10 cellular contexts compared by ENCODE assay signal in genomic region chr5:140855772-140856674, GRCh38. TPM values are rescaled to one million over a fixed set of nuclear protein-coding genes. Genes with fewer than 3 reads are reported as not detected.
DNase-seq lines count a peak whose midpoint lies in the region; ATAC-seq and TF ChIP-seq lines count a peak whose summit lies in the region.
"Had no signal": no experiment of that assay in that cellular context is flagged by ENCODE, and none has a peak within 500 bp of the region (broad histone marks: within the 10 kb centered on the region; RNA-seq: fewer than 3 reads in every experiment).

TSS of gene PCDHA10 (plus strand) at chr5:140855897. CDS start at chr5:140856049, 152 bp downstream.

- H3K27ac Mint-ChIP-seq in activated naive CD4-positive, alpha-beta T cell treated with anti-CD3 and anti-CD28 coated beads, Interleukin-2, amount 10 ng/mL, durations not matched to agents 7 days and 5 days, result peak within 1 kb of the TSS; percentile 28
- H3K27ac Mint-ChIP-seq in WTC11, result peak within 1 kb of the TSS; percentile 78

- H3K4me3 ChIP-seq in upper lobe of left lung (peak within 1 kb of the TSS in 3 of 4 donors; percentile 33 to 35 (median 34)), suprapubic skin (no peak within 1 kb of the TSS)
- H3K4me3 ChIP-seq: mucosa of descending colon had no signal

- H3K27ac ChIP-seq in upper lobe of left lung (peak within 1 kb of the TSS in 1 of 4 donors; percentile 56), suprapubic skin (no peak within 1 kb of the TSS)

- H3K27me3 ChIP-seq in upper lobe of left lung, result no peaks in the 10 kb centered on the region
- H3K27me3 ChIP-seq in suprapubic skin, result peaks cover 9% of the 10 kb centered on the region

- no peak within 1 kb of the TSS for H3K4me3 Mint-ChIP-seq in activated naive CD4-positive, alpha-beta T cell treated with anti-CD3 and anti-CD28 coated beads, Interleukin-2, amount 10 ng/mL, durations not matched to agents 7 days and 5 days
- H3K4me3 Mint-ChIP-seq in WTC11, result peak within 1 kb of the TSS; percentile 92

- peaks cover 20% of the 10 kb centered on the region for H3K9me3 Mint-ChIP-seq in activated naive CD4-positive, alpha-beta T cell treated with anti-CD3 and anti-CD28 coated beads, Interleukin-2, amount 10 ng/mL, durations not matched to agents 7 days and 5 days
- H3K9me3 Mint-ChIP-seq in WTC11, result peaks cover 12% of the 10 kb centered on the region

- TF ChIP-seq CTCF in WTC11 (IDR thresholded peaks at IDR 0.05) (peak; percentile 36), upper lobe of left lung (IDR thresholded peaks at IDR 0.05) (peak in 3 of 6 experiments; percentile 6 to 29 (median 12)), suprapubic skin (IDR thresholded peaks at IDR 0.05) (no peak)

- TF ChIP-seq EP300 in upper lobe of left lung (IDR thresholded peaks at IDR 0.05), result no peak
- no peak for TF ChIP-seq EP300 in suprapubic skin (IDR thresholded peaks at IDR 0.05)

- POLR2A ChIA-PET in WTC11 (lab: Charles Lee), result interaction anchor here (1.5 to 1.6 kb wide), 2 partner anchors 13 to 184 kb away, joined by 5 to 10 read pairs; partner anchors contain the start of gene PCDHA11

- H3K4me1 ChIP-seq in upper lobe of left lung (no peaks in the 10 kb centered on the region), suprapubic skin (no peaks in the 10 kb centered on the region)

- H3K36me3 ChIP-seq in upper lobe of left lung (no peaks in the 10 kb centered on the region), suprapubic skin (no peaks in the 10 kb centered on the region)

- H3K4me1 Mint-ChIP-seq in activated naive CD4-positive, alpha-beta T cell treated with anti-CD3 and anti-CD28 coated beads, Interleukin-2, amount 10 ng/mL, durations not matched to agents 7 days and 5 days, result no peaks in the 10 kb centered on the region
- H3K4me1 Mint-ChIP-seq in WTC11, result peaks cover 23% of the 10 kb centered on the region

- ATAC-seq in WTC11, result peak; percentile 84
- no peak for ATAC-seq in upper lobe of left lung (ENCODE audit: low FRiP score in 2 of 2)
- ATAC-seq: mucosa of descending colon had no signal

- TF ChIP-seq POLR2A in upper lobe of left lung (IDR thresholded peaks at IDR 0.05), result no peak
- TF ChIP-seq POLR2A in suprapubic skin (IDR thresholded peaks at IDR 0.05), result no peak

- CTCF ChIA-PET in activated naive CD4-positive, alpha-beta T cell treated with anti-CD3 and anti-CD28 coated beads, Interleukin-2, amount 10 ng/mL, durations not matched to agents 7 days and 5 days (lab: Charles Lee), result interaction anchor here (1.0 kb wide), 1 partner anchor 13 kb away, joined by 3 read pairs; no protein-coding TSS in a partner anchor
- CTCF ChIA-PET in WTC11 (lab: Charles Lee), result interaction anchor here (0.7 to 3.1 kb wide), 59 partner anchors 8 to 557 kb away, joined by 3 to 80 read pairs (median 4); partner anchors contain the start of genes ANKHD1, PCDHA1, PCDHA11 and PCDHA12

- DNase-seq in activated naive CD4-positive, alpha-beta T cell treated with anti-CD3 and anti-CD28 coated beads, Interleukin-2, amount 10 ng/mL, durations not matched to agents 7 days and 5 days, result no peak
- no peak for DNase-seq in activated naive CD4-positive, alpha-beta T cell treated with Interleukin-2 at 50 U/mL for 16 hours
- DNase-seq in WTC11 (ENCODE audit: low spot score), result peak; percentile 48
- DNase-seq in inferior parietal cortex (ENCODE audit: extremely low spot score), result peak; percentile 22
- peak in 1 of 2 donors; percentile 59 for DNase-seq in upper lobe of left lung
- no peak for DNase-seq in stimulated activated CD4-positive, alpha-beta T cell treated with anti-CD3 and anti-CD28 coated beads, Interleukin-4, amount 100 ng/mL, for 1 hour
- DNase-seq in suprapubic skin (ENCODE audit: low spot score in 2 of 2), result no peak
- no peak for DNase-seq in NCI-H2029 (lab: John Stamatoyannopoulos, UW)
- DNase-seq: NCI-H446 had no signal

- peaks cover 4% of the 10 kb centered on the region for H3K27me3 Mint-ChIP-seq in activated naive CD4-positive, alpha-beta T cell treated with anti-CD3 and anti-CD28 coated beads, Interleukin-2, amount 10 ng/mL, durations not matched to agents 7 days and 5 days
- no peaks in the 10 kb centered on the region for H3K27me3 Mint-ChIP-seq in WTC11 (ENCODE audit: low read depth)

- WGBS in upper lobe of left lung, 2 donors, result 22 to 23% methylated on average over 30 to 44 of the region's 44 CpGs
- 19% methylated on average over 34 of the region's 44 CpGs for WGBS in suprapubic skin

- no peaks in the 10 kb centered on the region for H3K36me3 Mint-ChIP-seq in activated naive CD4-positive, alpha-beta T cell treated with anti-CD3 and anti-CD28 coated beads, Interleukin-2, amount 10 ng/mL, durations not matched to agents 7 days and 5 days
- peaks cover 23% of the 10 kb centered on the region for H3K36me3 Mint-ChIP-seq in WTC11

- peaks cover 0 to 31% (median 25%) of the 10 kb centered on the region in 4 donors for H3K9me3 ChIP-seq in upper lobe of left lung
- peaks cover 20% of the 10 kb centered on the region for H3K9me3 ChIP-seq in suprapubic skin

TF ChIP-seq in WTC11, 78 proteins besides CTCF, POLR2A, EP300 and RAD21:
- TF ChIP-seq, protein P1, sequence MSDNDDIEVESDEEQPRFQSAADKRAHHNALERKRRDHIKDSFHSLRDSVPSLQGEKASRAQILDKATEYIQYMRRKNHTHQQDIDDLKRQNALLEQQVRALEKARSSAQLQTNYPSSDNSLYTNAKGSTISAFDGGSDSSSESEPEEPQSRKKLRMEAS (CRISPR knock-in tag; IDR thresholded peaks at IDR 0.05), result peak; percentile 60; the same call in 1 of the 2 replicates
- TF ChIP-seq, protein P2, sequence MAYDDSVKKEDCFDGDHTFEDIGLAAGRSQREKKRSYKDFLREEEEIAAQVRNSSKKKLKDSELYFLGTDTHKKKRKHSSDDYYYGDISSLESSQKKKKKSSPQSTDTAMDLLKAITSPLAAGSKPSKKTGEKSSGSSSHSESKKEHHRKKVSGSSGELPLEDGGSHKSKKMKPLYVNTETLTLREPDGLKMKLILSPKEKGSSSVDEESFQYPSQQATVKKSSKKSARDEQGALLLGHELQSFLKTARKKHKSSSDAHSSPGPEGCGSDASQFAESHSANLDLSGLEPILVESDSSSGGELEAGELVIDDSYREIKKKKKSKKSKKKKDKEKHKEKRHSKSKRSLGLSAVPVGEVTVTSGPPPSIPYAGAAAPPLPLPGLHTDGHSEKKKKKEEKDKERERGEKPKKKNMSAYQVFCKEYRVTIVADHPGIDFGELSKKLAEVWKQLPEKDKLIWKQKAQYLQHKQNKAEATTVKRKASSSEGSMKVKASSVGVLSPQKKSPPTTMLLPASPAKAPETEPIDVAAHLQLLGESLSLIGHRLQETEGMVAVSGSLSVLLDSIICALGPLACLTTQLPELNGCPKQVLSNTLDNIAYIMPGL (CRISPR knock-in tag; IDR thresholded peaks at IDR 0.05), result peak; percentile 87
- peak; percentile 29; the same call in 1 of the 2 replicates for TF ChIP-seq ARID4B (CRISPR knock-in tag; IDR thresholded peaks at IDR 0.05; ENCODE audit: borderline replicate concordance)
- TF ChIP-seq, protein P3, sequence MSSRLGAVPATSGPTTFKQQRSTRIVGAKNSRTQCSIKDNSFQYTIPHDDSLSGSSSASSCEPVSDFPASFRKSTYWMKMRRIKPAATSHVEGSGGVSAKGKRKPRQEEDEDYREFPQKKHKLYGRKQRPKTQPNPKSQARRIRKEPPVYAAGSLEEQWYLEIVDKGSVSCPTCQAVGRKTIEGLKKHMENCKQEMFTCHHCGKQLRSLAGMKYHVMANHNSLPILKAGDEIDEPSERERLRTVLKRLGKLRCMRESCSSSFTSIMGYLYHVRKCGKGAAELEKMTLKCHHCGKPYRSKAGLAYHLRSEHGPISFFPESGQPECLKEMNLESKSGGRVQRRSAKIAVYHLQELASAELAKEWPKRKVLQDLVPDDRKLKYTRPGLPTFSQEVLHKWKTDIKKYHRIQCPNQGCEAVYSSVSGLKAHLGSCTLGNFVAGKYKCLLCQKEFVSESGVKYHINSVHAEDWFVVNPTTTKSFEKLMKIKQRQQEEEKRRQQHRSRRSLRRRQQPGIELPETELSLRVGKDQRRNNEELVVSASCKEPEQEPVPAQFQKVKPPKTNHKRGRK (CRISPR knock-in tag; IDR thresholded peaks at IDR 0.05; ENCODE audit: borderline replicate concordance), result no peak

RNA-seq across cellular contexts. Expression of gene PCDHA10, which starts in this region (rescaled TPM):
- 10.8 to 12.0 TPM (median 11.6 TPM) in 3 replicates for total RNA-seq in WTC11 (2021)
- 1 to 10 TPM in 5 of 6 donors, under 1 TPM in 1; 0.30 to 7.6 (median 2.2) TPM for total RNA-seq in upper lobe of left lung
- total RNA-seq in suprapubic skin, result 1 to 10 TPM in 1 of 4 donors, under 1 TPM in 3; 0.42 to 1.0 (median 0.57) TPM

Comparison
In these comparisons a context has a peak if more than half of its experiments do, and no peak if none do; other contexts are left out.
1. DNase-seq: peak in WTC11 (single experiment) and inferior parietal cortex (single experiment); none in activated naive CD4-positive, alpha-beta T cell treated with anti-CD3 and anti-CD28 coated beads, Interleukin-2, amount 10 ng/mL, durations not matched to agents 7 days and 5 days (single experiment), activated naive CD4-positive, alpha-beta T cell treated with Interleukin-2 at 50 U/mL for 16 hours (single experiment), stimulated activated CD4-positive, alpha-beta T cell treated with anti-CD3 and anti-CD28 coated beads, Interleukin-4, amount 100 ng/mL, for 1 hour (single experiment), suprapubic skin (0 of 2) and NCI-H2029 (single experiment).